Comparison of ENCODE assay signal across 8 cellular contexts in the genomic region with DNA sequence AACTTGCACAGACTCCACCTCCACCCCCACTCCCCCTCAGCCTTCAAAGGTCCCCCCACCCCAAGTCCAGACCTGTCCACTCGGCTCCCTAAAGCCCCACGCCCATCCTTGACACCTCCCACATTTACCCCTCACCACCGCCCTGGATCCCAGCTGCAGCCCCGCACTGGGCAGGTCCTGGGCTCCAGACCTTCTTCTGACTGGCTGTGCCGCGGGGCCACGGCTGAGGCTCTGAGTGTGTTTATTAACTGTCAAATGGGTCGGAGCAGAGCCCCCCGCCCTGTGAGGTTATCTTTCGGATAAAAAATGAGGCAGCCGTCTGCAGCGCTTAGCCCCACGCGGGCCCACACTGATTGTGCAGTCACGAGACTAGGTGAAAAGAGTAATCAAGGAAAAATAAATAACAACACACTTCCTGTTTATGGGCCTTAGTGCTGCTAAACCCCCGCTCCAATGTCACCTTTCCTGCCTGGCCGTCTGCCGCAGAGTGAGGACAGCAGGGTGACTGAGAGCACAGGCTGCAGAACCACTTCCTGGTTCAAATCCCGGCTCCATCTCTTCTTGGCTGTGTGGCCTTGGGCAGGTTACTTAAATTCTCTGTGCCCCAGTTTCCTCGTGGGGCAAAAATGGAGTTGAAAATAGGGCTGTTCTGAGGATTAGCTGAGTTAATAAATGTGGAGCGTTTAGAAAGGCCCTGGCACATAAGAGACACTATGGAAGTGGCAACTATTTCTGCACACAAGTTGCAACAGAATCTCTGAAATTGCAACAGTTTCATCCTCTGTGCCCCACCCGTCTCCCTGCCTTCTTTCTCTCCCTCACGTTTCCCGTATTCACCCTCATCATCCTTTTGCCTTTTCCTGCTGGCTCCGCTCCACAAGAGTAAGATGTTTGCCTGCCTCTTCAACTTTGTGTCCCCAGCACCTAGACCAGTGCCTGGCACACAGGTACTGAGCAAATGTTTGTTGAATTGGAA. TPM values are rescaled to one million over a fixed set of nuclear protein-coding genes. Genes with fewer than 3 reads are reported as not detected.
DNase-seq lines count a peak whose midpoint lies in the region; ATAC-seq and TF ChIP-seq lines count a peak whose summit lies in the region.

No MANE protein-coding gene starts in this region.

- no peaks in the 10 kb centered on the region for H3K27me3 ChIP-seq in Caco-2 (replicated peaks; ENCODE audit: control insufficient read depth, insufficient read depth, low read length)
- H3K27me3 ChIP-seq in Peyer's patch = no peaks in the 10 kb centered on the region
- no peaks in the 10 kb centered on the region for H3K27me3 ChIP-seq in ovary

- CTCF ChIA-PET in Caco-2 (lab: Charles Lee) = interaction anchor here (0.5 to 5.3 kb wide), 2 partner anchors 14 to 19 kb away, joined by 3 to 145 read pairs; a partner anchor contains a TSS

- no peak overlapping the region for H3K4me3 ChIP-seq in Caco-2 (ENCODE audit: low read depth, low read length)
- H3K4me3 ChIP-seq in Peyer's patch = peak overlapping the region; percentile 40 to 76 (median 56)
- no peak overlapping the region for H3K4me3 ChIP-seq in ovary

- TF ChIP-seq POLR2A in Peyer's patch (IDR thresholded peaks at IDR 0.05) = no peak
- TF ChIP-seq POLR2A in ovary (IDR thresholded peaks at IDR 0.05) = no peak

- peak overlapping the region; percentile 73 for H3K4me3 Mint-ChIP-seq in Caco-2 (ENCODE audit: unreplicated experiment)

- no peak for TF ChIP-seq EP300 in ovary (IDR thresholded peaks at IDR 0.05)

- peaks cover 5% of the 10 kb centered on the region for H3K4me1 Mint-ChIP-seq in Caco-2 (ENCODE audit: low read depth, unreplicated experiment)

- H3K36me3 ChIP-seq in Caco-2 (ENCODE audit: control insufficient read depth, insufficient read depth, low read length) (no peaks in the 10 kb centered on the region; the same call in none of the 2 replicates), Peyer's patch (peaks cover 0 to 67% (median 0%) of the 10 kb centered on the region in 3 donors), ovary (no peaks in the 10 kb centered on the region)

- no peaks in the 10 kb centered on the region for H3K9me3 Mint-ChIP-seq in Caco-2 (ENCODE audit: unreplicated experiment)

- H3K27me3 Mint-ChIP-seq in Caco-2 (ENCODE audit: insufficient read depth, unreplicated experiment) = no peaks in the 10 kb centered on the region

- H3K27ac ChIP-seq in Peyer's patch (peak overlapping the region in 3 of 4 donors; percentile 53 to 81 (median 72)), ovary (no peak overlapping the region)

- DNase-seq in Caco-2 (no peak), Peyer's patch (peak in 2 of 3 donors; percentile 51 to 57), ovary (peak in 3 of 5 donors; percentile 13 to 39 (median 23)), DMS 273 (lab: John Stamatoyannopoulos, UW; ENCODE audit: unreplicated experiment) (no peak), GM19238 (ENCODE audit: insufficient read length, low spot score) (no peak)

- BruUV-seq in Caco-2 (replicated peaks; lab: Mats Ljungman, UMichigan) = no TSS peak

- 33 to 37% (median 35%) methylated on average over 25 of the region's 25 CpGs for WGBS in ovary, 3 donors

- POLR2A ChIA-PET in Caco-2 (lab: Charles Lee) = interaction anchor here (1.6 to 2.7 kb wide), 2 partner anchors 10 to 75 kb away, joined by 4 to 17 read pairs; a partner anchor contains a TSS

- H3K27ac Mint-ChIP-seq in Caco-2 (ENCODE audit: unreplicated experiment) = peak overlapping the region; percentile 27

- H3K4me1 ChIP-seq in Caco-2 (peaks cover 15% of the 10 kb centered on the region), Peyer's patch (peaks cover 4 to 37% (median 20%) of the 10 kb centered on the region in 4 donors), ovary (ENCODE audit: insufficient read depth) (no peaks in the 10 kb centered on the region)

- ATAC-seq in esophagus mucosa = peak; percentile 1
- no peak for ATAC-seq in HG02798 (IDR thresholded peaks at IDR 0.05; ENCODE audit: poor library complexity, unreplicated experiment)
- ATAC-seq in GM19452 (IDR thresholded peaks at IDR 0.05; ENCODE audit: unreplicated experiment) = no peak

- H3K9me3 ChIP-seq in Caco-2 (no peaks in the 10 kb centered on the region), Peyer's patch (no peaks in the 10 kb centered on the region), ovary (no peaks in the 10 kb centered on the region)

- TF ChIP-seq CTCF in Caco-2 (IDR thresholded peaks at IDR 0.05; ENCODE audit: insufficient read depth in 1 of 2, low read depth in 1 of 2, low read length in 1 of 2, severe bottlenecking in 1 of 2, unreplicated experiment in 1 of 2) = no peak
- no peak for TF ChIP-seq CTCF in Peyer's patch (IDR thresholded peaks at IDR 0.05)
- TF ChIP-seq CTCF in ovary (IDR thresholded peaks at IDR 0.05) = no peak

- peaks cover 53% of the 10 kb centered on the region for H3K36me3 Mint-ChIP-seq in Caco-2 (ENCODE audit: insufficient read depth, unreplicated experiment)

- intact Hi-C loops in Caco-2 (cut with micrococcal nuclease; ENCODE audit: unreplicated experiment) = loop anchor here (1.0 kb wide), 1 partner anchor 19 kb away; no protein-coding TSS in a partner anchor
- intact Hi-C loops in ovary (cut with DNase I) = loop anchor here in 3 of 4 donors (1.0 to 2.0 kb wide), 2 partner anchors 18 to 37 kb away; no protein-coding TSS in a partner anchor

RNA-seq across cellular contexts. Expression of a gene that starts 9.4 kb away (rescaled TPM):
- total RNA-seq in Caco-2 (2022) (16.8 and 17.6 TPM in 2 replicates), Peyer's patch (10 to 100 TPM; 15.4 to 30.5 (median 25.3) TPM), esophagus mucosa (16.3 TPM), ovary (10 to 100 TPM in 5 of 7 donors, 1 to 10 TPM in 2; 8.7 to 44.6 (median 31.7) TPM)
- polyA plus RNA-seq in ovary = 10 to 100 TPM in 1 of 2 donors, 1 to 10 TPM in 1; 6.2 to 15.5 TPM

RNA-seq across cellular contexts. Expression of a gene that starts 19.7 kb away (rescaled TPM):
- 33.8 and 36.7 TPM in 2 replicates for total RNA-seq in Caco-2 (2022)
- total RNA-seq in Peyer's patch = 100 to 1,000 TPM in 2 of 4 donors, 10 to 100 TPM in 2; 31.4 to 134 (median 91.0) TPM
- 5.9 TPM for total RNA-seq in esophagus mucosa
- 10 to 100 TPM in 6 of 7 donors, 1 to 10 TPM in 1; 9.3 to 37.3 (median 18.2) TPM for total RNA-seq in ovary
- 1 to 10 TPM; 3.7 to 7.9 TPM for polyA plus RNA-seq in ovary

RNA-seq across cellular contexts. Expression of a gene that starts 45.5 kb away (rescaled TPM):
- total RNA-seq in Caco-2 (2022) (0.20 TPM in 1 of 2 replicates, not detected in the other), Peyer's patch (not detected), esophagus mucosa (0.28 TPM), ovary (1 to 10 TPM; 1.2 to 7.2 (median 4.4) TPM)
- polyA plus RNA-seq in ovary = 1 to 10 TPM; 1.3 to 4.0 TPM

Comparison
In these comparisons a context has a peak if more than half of its experiments do, and no peak if none do; other contexts are left out.
1. DNase-seq: peak in Peyer's patch (2 of 3) and ovary (3 of 5); none in Caco-2 (0 of 2), DMS 273 (single experiment) and GM19238 (single experiment).
2. H3K4me3 ChIP-seq: peak in Peyer's patch (4 of 4); none in Caco-2 (single experiment) and ovary (single experiment).
3. H3K27ac ChIP-seq: peak in Peyer's patch (3 of 4); none in ovary (0 of 2).